Comparison of ENCODE assay signal across 17 cellular contexts in genomic region chr5:149188383-149188782, GRCh38. TPM values are rescaled to one million over a fixed set of nuclear protein-coding genes. Genes with fewer than 3 reads are reported as not detected.
A peak's percentile ranks its signal among the peaks of the same experiment; 100 is the strongest.
DNase-seq lines count a peak whose midpoint lies in the region; ATAC-seq and TF ChIP-seq lines count a peak whose summit lies in the region.
"Had no signal": no experiment of that assay in that cellular context is flagged by ENCODE, and none has a peak within 500 bp of the region (broad histone marks: within the 10 kb centered on the region; RNA-seq: fewer than 3 reads in every experiment).

No MANE protein-coding gene starts in this region.

- peak overlapping the region in 1 of 2 experiments; percentile 12 for H3K18ac ChIP-seq in mesenchymal stem cell (ENCODE audit: low read depth in 1 of 2, low read length in 2 of 2)

- H3K36me3 Mint-ChIP-seq in T-helper 2 cell treated with Interferon-gamma antibody and Interleukin-4, amounts not matched to agents 5 μg/mL and 100 μg/mL, for 36 hours (ENCODE audit: low read depth), result no peaks in the 10 kb centered on the region
- H3K36me3 Mint-ChIP-seq: CD4-positive, CD25-positive, alpha-beta regulatory T cell had no signal

- H3K4me1 ChIP-seq in RWPE2 (ENCODE audit: insufficient read depth, poor library complexity, severe bottlenecking) (peaks cover 53% of the 10 kb centered on the region), mesenchymal stem cell (ENCODE audit: control insufficient read depth, insufficient read depth, low read depth, low read length) (no peaks in the 10 kb centered on the region)
- H3K4me1 ChIP-seq: BLaER1 treated with 17β-estradiol and CSF1 and Interleukin-3, amounts not matched to agents 10 nM and 100 nM; HAP-1 had no signal

- no peak overlapping the region for H3K23ac ChIP-seq in mesenchymal stem cell (ENCODE audit: low read length in 2 of 2)

- no peak overlapping the region for H3K14ac ChIP-seq in mesenchymal stem cell (ENCODE audit: low read length in 2 of 2)

- no peak overlapping the region for H4K91ac ChIP-seq in mesenchymal stem cell (ENCODE audit: low read length)

- H2BK12ac ChIP-seq in mesenchymal stem cell (ENCODE audit: low read length in 2 of 2), result no peak overlapping the region

- peak; percentile 18 for DNase-seq in NCI-H748 (lab: John Stamatoyannopoulos, UW; ENCODE audit: unreplicated experiment)
- no peak for DNase-seq in NCI-H748 treated with DMSO at 0.1 percent for 48 hours (lab: John Stamatoyannopoulos, UW)
- DNase-seq in NCI-H69 (lab: John Stamatoyannopoulos, UW), result peak; percentile 22
- DNase-seq in RWPE2 (ENCODE audit: low spot score), result no peak
- DNase-seq in mesenchymal stem cell, result no peak
- DNase-seq in AG08395 (ENCODE audit: low spot score), result no peak
- no peak for DNase-seq in T-helper 2 cell treated with Interferon-gamma antibody and Interleukin-4, amounts not matched to agents 5 μg/mL and 100 μg/mL, for 36 hours (ENCODE audit: low spot score)
- no peak for DNase-seq in NCI-H1048 (lab: John Stamatoyannopoulos, UW)
- DNase-seq: CD4-positive, CD25-positive, alpha-beta regulatory T cell; DMS153; DMS79 treated with DMSO at 0.1 percent for 48 hours; EL; GOT3 had no signal

- no peak overlapping the region for H2AK5ac ChIP-seq in mesenchymal stem cell (ENCODE audit: low read length, severe bottlenecking)

- H3K4me3 ChIP-seq in RWPE2 (ENCODE audit: severe bottlenecking) (no peak overlapping the region), mesenchymal stem cell (ENCODE audit: insufficient read depth in 1 of 2, low read depth in 1 of 2, low read length in 2 of 2) (no peak overlapping the region)
- H3K4me3 ChIP-seq: BLaER1 treated with 17β-estradiol and CSF1 and Interleukin-3, amounts not matched to agents 10 nM and 100 nM; HAP-1 had no signal

- no peak overlapping the region for H3K4ac ChIP-seq in mesenchymal stem cell (ENCODE audit: low read depth in 1 of 2, low read length in 2 of 2)

- H3K9me3 Mint-ChIP-seq in T-helper 2 cell treated with Interferon-gamma antibody and Interleukin-4, amounts not matched to agents 5 μg/mL and 100 μg/mL, for 36 hours, result no peaks in the 10 kb centered on the region

- H3K27ac ChIP-seq in RWPE2 (ENCODE audit: poor library complexity, severe bottlenecking) (peak overlapping the region; percentile 89), mesenchymal stem cell (ENCODE audit: low read length, poor library complexity, severe bottlenecking) (no peak overlapping the region)
- H3K27ac ChIP-seq: 22Rv1; BLaER1 treated with 17β-estradiol and CSF1 and Interleukin-3, amounts not matched to agents 10 nM and 100 nM had no signal

- no peaks in the 10 kb centered on the region for H3K79me1 ChIP-seq in mesenchymal stem cell (replicated peaks; ENCODE audit: low read length, poor library complexity, severe bottlenecking)

- no peak for TF ChIP-seq CTCF in RWPE2 (IDR thresholded peaks at IDR 0.05; ENCODE audit: poor library complexity, severe bottlenecking)

- peak overlapping the region; percentile 19 for H2BK120ac ChIP-seq in mesenchymal stem cell (ENCODE audit: low read depth, low read length)

- no peak overlapping the region for H3K4me2 ChIP-seq in mesenchymal stem cell (ENCODE audit: low read length, poor library complexity, severe bottlenecking)
- H3K4me2 ChIP-seq: BLaER1 treated with 17β-estradiol and CSF1 and Interleukin-3, amounts not matched to agents 10 nM and 100 nM had no signal

- H3K27me3 Mint-ChIP-seq in T-helper 2 cell treated with Interferon-gamma antibody and Interleukin-4, amounts not matched to agents 5 μg/mL and 100 μg/mL, for 36 hours (ENCODE audit: low read depth), result peaks cover 35% of the 10 kb centered on the region

- H2BK5ac ChIP-seq in mesenchymal stem cell (ENCODE audit: low read depth, low read length, poor library complexity, severe bottlenecking), result no peak overlapping the region

- H2BK15ac ChIP-seq in mesenchymal stem cell (ENCODE audit: low read depth, poor library complexity, severe bottlenecking), result no peak overlapping the region

- H3K27me3 ChIP-seq in RWPE2 (ENCODE audit: insufficient read depth, poor library complexity, severe bottlenecking) (no peaks in the 10 kb centered on the region), mesenchymal stem cell (ENCODE audit: control insufficient read depth in 1 of 2, insufficient read depth in 1 of 2, low read length in 2 of 2) (no peaks in the 10 kb centered on the region)
- H3K27me3 ChIP-seq: BLaER1 treated with 17β-estradiol and CSF1 and Interleukin-3, amounts not matched to agents 10 nM and 100 nM had no signal

- H3K4me3 Mint-ChIP-seq in T-helper 2 cell treated with Interferon-gamma antibody and Interleukin-4, amounts not matched to agents 5 μg/mL and 100 μg/mL, for 36 hours, result no peak overlapping the region

- no peak overlapping the region for H4K8ac ChIP-seq in mesenchymal stem cell (ENCODE audit: low read length)

- H3K9me3 ChIP-seq in RWPE2 (ENCODE audit: severe bottlenecking), result no peaks in the 10 kb centered on the region
- H3K9me3 ChIP-seq in mesenchymal stem cell (ENCODE audit: control insufficient read depth, low read length), result no peaks in the 10 kb centered on the region
- H3K9me3 ChIP-seq: BLaER1 treated with 17β-estradiol and CSF1 and Interleukin-3, amounts not matched to agents 10 nM and 100 nM; HAP-1 had no signal

- ATAC-seq in RWPE2 (ENCODE audit: low read depth), result no peak
- ATAC-seq: HepG2 had no signal

- no CpG with 5 or more reads among the region's 3 CpGs for WGBS in mesenchymal stem cell

- no peaks in the 10 kb centered on the region for H3K4me1 Mint-ChIP-seq in T-helper 2 cell treated with Interferon-gamma antibody and Interleukin-4, amounts not matched to agents 5 μg/mL and 100 μg/mL, for 36 hours (ENCODE audit: low read depth)
- H3K4me1 Mint-ChIP-seq: CD4-positive, CD25-positive, alpha-beta regulatory T cell had no signal

- H3K27ac Mint-ChIP-seq in T-helper 2 cell treated with Interferon-gamma antibody and Interleukin-4, amounts not matched to agents 5 μg/mL and 100 μg/mL, for 36 hours, result no peak overlapping the region
- H3K27ac Mint-ChIP-seq: CD4-positive, CD25-positive, alpha-beta regulatory T cell had no signal

- peaks cover 29% of the 10 kb centered on the region for H3K36me3 ChIP-seq in RWPE2 (ENCODE audit: low read depth)
- peaks cover 0 to 35% of the 10 kb centered on the region in 2 experiments for H3K36me3 ChIP-seq in mesenchymal stem cell (ENCODE audit: control insufficient read depth in 1 of 2, insufficient read depth in 2 of 2, low read depth in 1 of 2, low read length in 2 of 2)
- H3K36me3 ChIP-seq: HAP-1 had no signal

- no peak overlapping the region for H3K9ac ChIP-seq in mesenchymal stem cell (ENCODE audit: low read length)
- H3K9ac ChIP-seq: BLaER1 treated with 17β-estradiol and CSF1 and Interleukin-3, amounts not matched to agents 10 nM and 100 nM had no signal

- no peak overlapping the region for H2AFZ ChIP-seq in mesenchymal stem cell (ENCODE audit: low read depth, low read length)

RNA-seq across cellular contexts. Expression of gene ABLIM3, which starts 47.1 kb away (rescaled TPM):
- polyA plus RNA-seq in mesenchymal stem cell (2013, experiment 1 of 2), result 91.1 TPM
- polyA plus RNA-seq in mesenchymal stem cell (2013, experiment 2 of 2), result 90.1 TPM

Comparison
In these comparisons a context has a peak if more than half of its experiments do, and no peak if none do; other contexts are left out.
1. DNase-seq: peak in NCI-H748 (single experiment) and NCI-H69 (single experiment); none in NCI-H748 treated with DMSO at 0.1 percent for 48 hours (single experiment), RWPE2 (single experiment), mesenchymal stem cell (single experiment), AG08395 (single experiment), T-helper 2 cell treated with Interferon-gamma antibody and Interleukin-4, amounts not matched to agents 5 μg/mL and 100 μg/mL, for 36 hours (single experiment) and NCI-H1048 (single experiment).